In the genomic region with DNA sequence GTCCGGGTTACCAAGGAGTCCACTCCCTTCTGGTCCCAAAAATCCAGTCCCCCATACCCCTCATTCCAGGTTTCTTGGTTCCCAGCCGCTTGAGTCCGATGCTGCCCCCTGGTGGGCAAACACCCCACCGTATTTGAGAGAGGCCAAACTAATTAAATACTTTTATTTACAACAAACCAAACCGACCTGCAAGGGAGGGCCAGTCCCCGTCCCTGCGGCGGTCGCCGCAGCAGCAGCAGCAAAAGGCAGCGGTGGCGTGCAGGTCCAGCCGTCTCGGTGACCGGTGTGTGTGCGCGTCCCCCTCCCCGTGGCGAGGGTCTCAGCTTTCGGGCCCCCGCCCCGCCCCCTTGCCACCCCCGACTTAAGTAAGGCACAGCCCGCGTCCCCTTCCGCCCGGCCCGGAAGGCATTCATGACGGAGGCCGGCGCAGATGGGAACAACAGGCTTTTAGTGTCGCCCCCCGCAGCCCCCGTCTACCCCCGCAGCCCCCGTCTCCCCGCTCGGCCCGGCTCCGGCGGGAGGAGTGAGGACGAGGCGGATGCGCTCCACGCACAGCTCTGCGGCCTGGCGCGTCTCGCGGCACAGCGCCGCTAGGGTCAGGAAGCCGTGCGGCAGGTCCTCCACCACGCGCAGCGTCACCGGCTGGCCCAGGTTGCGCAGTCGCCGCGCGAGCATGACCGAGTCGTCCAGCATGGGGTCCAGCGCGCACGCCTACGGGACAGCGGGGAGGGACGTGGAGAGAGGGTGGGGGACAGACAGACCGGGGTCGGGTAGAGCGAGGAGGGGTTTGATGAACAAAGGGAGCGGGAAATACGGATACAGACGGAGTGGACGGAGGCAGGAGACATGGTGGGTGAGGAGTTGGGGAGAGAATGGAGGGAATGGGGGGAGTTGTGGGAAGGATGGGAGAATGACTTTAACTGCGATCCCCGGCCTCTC, we compare ENCODE assay signal across 1 cellular context.
TF ChIP-seq lines count a peak whose summit lies in the region.

No MANE protein-coding gene starts in this region.

TF ChIP-seq in GM12878, 131 proteins besides CTCF, POLR2A, EP300 and RAD21:
- TF ChIP-seq, protein P1, sequence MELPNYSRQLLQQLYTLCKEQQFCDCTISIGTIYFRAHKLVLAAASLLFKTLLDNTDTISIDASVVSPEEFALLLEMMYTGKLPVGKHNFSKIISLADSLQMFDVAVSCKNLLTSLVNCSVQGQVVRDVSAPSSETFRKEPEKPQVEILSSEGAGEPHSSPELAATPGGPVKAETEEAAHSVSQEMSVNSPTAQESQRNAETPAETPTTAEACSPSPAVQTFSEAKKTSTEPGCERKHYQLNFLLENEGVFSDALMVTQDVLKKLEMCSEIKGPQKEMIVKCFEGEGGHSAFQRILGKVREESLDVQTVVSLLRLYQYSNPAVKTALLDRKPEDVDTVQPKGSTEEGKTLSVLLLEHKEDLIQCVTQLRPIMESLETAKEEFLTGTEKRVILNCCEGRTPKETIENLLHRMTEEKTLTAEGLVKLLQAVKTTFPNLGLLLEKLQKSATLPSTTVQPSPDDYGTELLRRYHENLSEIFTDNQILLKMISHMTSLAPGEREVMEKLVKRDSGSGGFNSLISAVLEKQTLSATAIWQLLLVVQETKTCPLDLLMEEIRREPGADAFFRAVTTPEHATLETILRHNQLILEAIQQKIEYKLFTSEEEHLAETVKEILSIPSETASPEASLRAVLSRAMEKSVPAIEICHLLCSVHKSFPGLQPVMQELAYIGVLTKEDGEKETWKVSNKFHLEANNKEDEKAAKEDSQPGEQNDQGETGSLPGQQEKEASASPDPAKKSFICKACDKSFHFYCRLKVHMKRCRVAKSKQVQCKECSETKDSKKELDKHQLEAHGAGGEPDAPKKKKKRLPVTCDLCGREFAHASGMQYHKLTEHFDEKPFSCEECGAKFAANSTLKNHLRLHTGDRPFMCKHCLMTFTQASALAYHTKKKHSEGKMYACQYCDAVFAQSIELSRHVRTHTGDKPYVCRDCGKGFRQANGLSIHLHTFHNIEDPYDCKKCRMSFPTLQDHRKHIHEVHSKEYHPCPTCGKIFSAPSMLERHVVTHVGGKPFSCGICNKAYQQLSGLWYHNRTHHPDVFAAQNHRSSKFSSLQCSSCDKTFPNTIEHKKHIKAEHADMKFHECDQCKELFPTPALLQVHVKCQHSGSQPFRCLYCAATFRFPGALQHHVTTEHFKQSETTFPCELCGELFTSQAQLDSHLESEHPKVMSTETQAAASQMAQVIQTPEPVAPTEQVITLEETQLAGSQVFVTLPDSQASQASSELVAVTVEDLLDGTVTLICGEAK (IDR thresholded peaks at IDR 0.05; ENCODE audit: borderline replicate concordance): no peak
- TF ChIP-seq MTA3 (IDR thresholded peaks at IDR 0.05; ENCODE audit: borderline replicate concordance, low read length) (no peak), SMARCA5 (IDR thresholded peaks at IDR 0.05) (no peak), ZNF207 (IDR thresholded peaks at IDR 0.05; ENCODE audit: borderline replicate concordance) (no peak), MXI1 (IDR thresholded peaks at IDR 0.05; ENCODE audit: low read depth, low read length) (no peak), MEF2B (IDR thresholded peaks at IDR 0.05; ENCODE audit: partially characterized antibody, poor library complexity, severe bottlenecking) (no peak), SPI1 (IDR thresholded peaks at IDR 0.05; ENCODE audit: borderline replicate concordance, insufficient read depth, low read depth, low read length) (no peak), EGR1 (IDR thresholded peaks at IDR 0.05; ENCODE audit: borderline replicate concordance in 1 of 2, low read depth in 2 of 2, low read length in 2 of 2) (no peak), HDGF (IDR thresholded peaks at IDR 0.05) (peak; percentile 69; the same call in 1 of the 2 replicates), RFX5 (IDR thresholded peaks at IDR 0.05; ENCODE audit: low read depth, low read length) (no peak), TARDBP (IDR thresholded peaks at IDR 0.05; ENCODE audit: borderline replicate concordance) (no peak), ETV6 (conservative IDR thresholded peaks at IDR 0.05 in 1 of 2, IDR thresholded peaks at IDR 0.05 in 1 of 2; ENCODE audit: borderline replicate concordance in 1 of 2, low read depth in 1 of 2) (no peak), YY1 (IDR thresholded peaks at IDR 0.05; ENCODE audit: low read depth, low read length) (0 out of 2 replicates have a peak, but pooled peaks have one; percentile 23), MEF2A (IDR thresholded peaks at IDR 0.05; ENCODE audit: insufficient read depth, low read depth, low read length) (no peak), ZBED1 (IDR thresholded peaks at IDR 0.05; ENCODE audit: borderline replicate concordance) (no peak), IKZF2 (IDR thresholded peaks at IDR 0.05) (peak in 1 of 2 experiments; percentile 39; a peak in 1 of 4 replicates), RAD51 (IDR thresholded peaks at IDR 0.05) (no peak), CREB1 (IDR thresholded peaks at IDR 0.05; ENCODE audit: low read depth) (0 out of 2 replicates have a peak, but pooled peaks have one; percentile 16), PAX5 (IDR thresholded peaks at IDR 0.05; ENCODE audit: borderline replicate concordance, low read depth, low read length) (no peak), CREM (IDR thresholded peaks at IDR 0.05; ENCODE audit: low read depth) (no peak), TBL1XR1 (IDR thresholded peaks at IDR 0.05; ENCODE audit: low read depth, low read length) (no peak), BHLHE40 (IDR thresholded peaks at IDR 0.05; ENCODE audit: borderline replicate concordance in 1 of 2, low read depth in 2 of 2, low read length in 1 of 2) (no peak), SMC3 (IDR thresholded peaks at IDR 0.05; ENCODE audit: borderline replicate concordance, low read length) (peak; percentile 48; the same call in 1 of the 2 replicates), RELA (IDR thresholded peaks at IDR 0.05; ENCODE audit: borderline replicate concordance, partially characterized antibody) (no peak), POU2F2 (IDR thresholded peaks at IDR 0.05; ENCODE audit: borderline replicate concordance, low read depth, low read length) (no peak), SP1 (IDR thresholded peaks at IDR 0.05; ENCODE audit: low read depth, low read length) (no peak), IKZF1 (conservative IDR thresholded peaks at IDR 0.05) (peak; percentile 52), MYB (IDR thresholded peaks at IDR 0.05; ENCODE audit: borderline replicate concordance, low read depth, low read length) (no peak)
- TF ChIP-seq, protein P2, sequence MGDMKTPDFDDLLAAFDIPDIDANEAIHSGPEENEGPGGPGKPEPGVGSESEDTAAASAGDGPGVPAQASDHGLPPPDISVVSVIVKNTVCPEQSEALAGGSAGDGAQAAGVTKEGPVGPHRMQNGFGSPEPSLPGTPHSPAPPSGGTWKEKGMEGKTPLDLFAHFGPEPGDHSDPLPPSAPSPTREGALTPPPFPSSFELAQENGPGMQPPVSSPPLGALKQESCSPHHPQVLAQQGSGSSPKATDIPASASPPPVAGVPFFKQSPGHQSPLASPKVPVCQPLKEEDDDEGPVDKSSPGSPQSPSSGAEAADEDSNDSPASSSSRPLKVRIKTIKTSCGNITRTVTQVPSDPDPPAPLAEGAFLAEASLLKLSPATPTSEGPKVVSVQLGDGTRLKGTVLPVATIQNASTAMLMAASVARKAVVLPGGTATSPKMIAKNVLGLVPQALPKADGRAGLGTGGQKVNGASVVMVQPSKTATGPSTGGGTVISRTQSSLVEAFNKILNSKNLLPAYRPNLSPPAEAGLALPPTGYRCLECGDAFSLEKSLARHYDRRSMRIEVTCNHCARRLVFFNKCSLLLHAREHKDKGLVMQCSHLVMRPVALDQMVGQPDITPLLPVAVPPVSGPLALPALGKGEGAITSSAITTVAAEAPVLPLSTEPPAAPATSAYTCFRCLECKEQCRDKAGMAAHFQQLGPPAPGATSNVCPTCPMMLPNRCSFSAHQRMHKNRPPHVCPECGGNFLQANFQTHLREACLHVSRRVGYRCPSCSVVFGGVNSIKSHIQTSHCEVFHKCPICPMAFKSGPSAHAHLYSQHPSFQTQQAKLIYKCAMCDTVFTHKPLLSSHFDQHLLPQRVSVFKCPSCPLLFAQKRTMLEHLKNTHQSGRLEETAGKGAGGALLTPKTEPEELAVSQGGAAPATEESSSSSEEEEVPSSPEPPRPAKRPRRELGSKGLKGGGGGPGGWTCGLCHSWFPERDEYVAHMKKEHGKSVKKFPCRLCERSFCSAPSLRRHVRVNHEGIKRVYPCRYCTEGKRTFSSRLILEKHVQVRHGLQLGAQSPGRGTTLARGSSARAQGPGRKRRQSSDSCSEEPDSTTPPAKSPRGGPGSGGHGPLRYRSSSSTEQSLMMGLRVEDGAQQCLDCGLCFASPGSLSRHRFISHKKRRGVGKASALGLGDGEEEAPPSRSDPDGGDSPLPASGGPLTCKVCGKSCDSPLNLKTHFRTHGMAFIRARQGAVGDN (IDR thresholded peaks at IDR 0.05): peak; percentile 41; the same call in 1 of the 2 replicates
- TF ChIP-seq, protein P3, sequence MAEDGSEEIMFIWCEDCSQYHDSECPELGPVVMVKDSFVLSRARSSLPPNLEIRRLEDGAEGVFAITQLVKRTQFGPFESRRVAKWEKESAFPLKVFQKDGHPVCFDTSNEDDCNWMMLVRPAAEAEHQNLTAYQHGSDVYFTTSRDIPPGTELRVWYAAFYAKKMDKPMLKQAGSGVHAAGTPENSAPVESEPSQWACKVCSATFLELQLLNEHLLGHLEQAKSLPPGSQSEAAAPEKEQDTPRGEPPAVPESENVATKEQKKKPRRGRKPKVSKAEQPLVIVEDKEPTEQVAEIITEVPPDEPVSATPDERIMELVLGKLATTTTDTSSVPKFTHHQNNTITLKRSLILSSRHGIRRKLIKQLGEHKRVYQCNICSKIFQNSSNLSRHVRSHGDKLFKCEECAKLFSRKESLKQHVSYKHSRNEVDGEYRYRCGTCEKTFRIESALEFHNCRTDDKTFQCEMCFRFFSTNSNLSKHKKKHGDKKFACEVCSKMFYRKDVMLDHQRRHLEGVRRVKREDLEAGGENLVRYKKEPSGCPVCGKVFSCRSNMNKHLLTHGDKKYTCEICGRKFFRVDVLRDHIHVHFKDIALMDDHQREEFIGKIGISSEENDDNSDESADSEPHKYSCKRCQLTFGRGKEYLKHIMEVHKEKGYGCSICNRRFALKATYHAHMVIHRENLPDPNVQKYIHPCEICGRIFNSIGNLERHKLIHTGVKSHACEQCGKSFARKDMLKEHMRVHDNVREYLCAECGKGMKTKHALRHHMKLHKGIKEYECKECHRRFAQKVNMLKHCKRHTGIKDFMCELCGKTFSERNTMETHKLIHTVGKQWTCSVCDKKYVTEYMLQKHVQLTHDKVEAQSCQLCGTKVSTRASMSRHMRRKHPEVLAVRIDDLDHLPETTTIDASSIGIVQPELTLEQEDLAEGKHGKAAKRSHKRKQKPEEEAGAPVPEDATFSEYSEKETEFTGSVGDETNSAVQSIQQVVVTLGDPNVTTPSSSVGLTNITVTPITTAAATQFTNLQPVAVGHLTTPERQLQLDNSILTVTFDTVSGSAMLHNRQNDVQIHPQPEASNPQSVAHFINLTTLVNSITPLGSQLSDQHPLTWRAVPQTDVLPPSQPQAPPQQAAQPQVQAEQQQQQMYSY (CRISPR knock-in tag; IDR thresholded peaks at IDR 0.05): no peak
- TF ChIP-seq, protein P4, sequence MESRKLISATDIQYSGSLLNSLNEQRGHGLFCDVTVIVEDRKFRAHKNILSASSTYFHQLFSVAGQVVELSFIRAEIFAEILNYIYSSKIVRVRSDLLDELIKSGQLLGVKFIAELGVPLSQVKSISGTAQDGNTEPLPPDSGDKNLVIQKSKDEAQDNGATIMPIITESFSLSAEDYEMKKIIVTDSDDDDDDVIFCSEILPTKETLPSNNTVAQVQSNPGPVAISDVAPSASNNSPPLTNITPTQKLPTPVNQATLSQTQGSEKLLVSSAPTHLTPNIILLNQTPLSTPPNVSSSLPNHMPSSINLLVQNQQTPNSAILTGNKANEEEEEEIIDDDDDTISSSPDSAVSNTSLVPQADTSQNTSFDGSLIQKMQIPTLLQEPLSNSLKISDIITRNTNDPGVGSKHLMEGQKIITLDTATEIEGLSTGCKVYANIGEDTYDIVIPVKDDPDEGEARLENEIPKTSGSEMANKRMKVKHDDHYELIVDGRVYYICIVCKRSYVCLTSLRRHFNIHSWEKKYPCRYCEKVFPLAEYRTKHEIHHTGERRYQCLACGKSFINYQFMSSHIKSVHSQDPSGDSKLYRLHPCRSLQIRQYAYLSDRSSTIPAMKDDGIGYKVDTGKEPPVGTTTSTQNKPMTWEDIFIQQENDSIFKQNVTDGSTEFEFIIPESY (IDR thresholded peaks at IDR 0.05): no peak
- TF ChIP-seq, protein P5, sequence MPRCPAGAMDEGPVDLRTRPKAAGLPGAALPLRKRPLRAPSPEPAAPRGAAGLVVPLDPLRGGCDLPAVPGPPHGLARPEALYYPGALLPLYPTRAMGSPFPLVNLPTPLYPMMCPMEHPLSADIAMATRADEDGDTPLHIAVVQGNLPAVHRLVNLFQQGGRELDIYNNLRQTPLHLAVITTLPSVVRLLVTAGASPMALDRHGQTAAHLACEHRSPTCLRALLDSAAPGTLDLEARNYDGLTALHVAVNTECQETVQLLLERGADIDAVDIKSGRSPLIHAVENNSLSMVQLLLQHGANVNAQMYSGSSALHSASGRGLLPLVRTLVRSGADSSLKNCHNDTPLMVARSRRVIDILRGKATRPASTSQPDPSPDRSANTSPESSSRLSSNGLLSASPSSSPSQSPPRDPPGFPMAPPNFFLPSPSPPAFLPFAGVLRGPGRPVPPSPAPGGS (IDR thresholded peaks at IDR 0.05; ENCODE audit: borderline replicate concordance, insufficient read depth, low read depth, low read length, poor library complexity, severe bottlenecking): peak; percentile 7
